In genomic region chr12:119780786-119781434, GRCh38 we compare ENCODE assay signal across 8 cellular contexts.
DNase-seq lines count a peak whose midpoint lies in the region; ATAC-seq, FAIRE-seq and TF ChIP-seq lines count a peak whose summit lies in the region.

No MANE protein-coding gene starts in this region.

- 46% methylated on average over 8 of the region's 8 CpGs for WGBS in HepG2 (ENCODE audit: low lambda C conversion rate)

- ATAC-seq in HepG2, result peak; percentile 46; the same call in 2 of the 3 replicates
- no peak for ATAC-seq in GM21529 (IDR thresholded peaks at IDR 0.05; ENCODE audit: unreplicated experiment)
- ATAC-seq in HG02852 (IDR thresholded peaks at IDR 0.05; ENCODE audit: unreplicated experiment), result no peak

- TF ChIP-seq EP300 in HepG2 (IDR thresholded peaks at IDR 0.05; ENCODE audit: low read depth in 2 of 2, low read length in 2 of 2), result no peak
- TF ChIP-seq EP300 in HepG2 (CRISPR knock-in tag; IDR thresholded peaks at IDR 0.05; ENCODE audit: borderline replicate concordance), result no peak

- no peak overlapping the region for H3K9ac ChIP-seq in Loucy (ENCODE audit: low read depth, low read length, poor library complexity, severe bottlenecking)
- H3K9ac ChIP-seq in HepG2 (ENCODE audit: insufficient read depth, low read depth, low read length), result no peak overlapping the region

- CTCF ChIA-PET in HepG2 (lab: Yijun Ruan, JAX; ENCODE audit: low intra/inter-chr PET ratio, low total read pairs), result interaction anchor here (1.1 to 2.4 kb wide), 2 partner anchors 86 to 122 kb away, joined by 7 to 10 read pairs; no protein-coding TSS in a partner anchor

- peak; percentile 73 for FAIRE-seq in HepG2 (lab: Jason Lieb, UNC)

- peak; percentile 35; the same call in 1 of the 2 replicates for TF ChIP-seq RAD21 in HepG2 (CRISPR knock-in tag; IDR thresholded peaks at IDR 0.05)

- in situ Hi-C loops in brain microvascular endothelial cell (cut with HindIII; ENCODE audit: low pct_ligation_motif_present, low sequenced_read_pairs), result no loop called here
- in situ Hi-C loops in HepG2 (cut with HindIII; ENCODE audit: extremely low pct_ligation_motif_present, low pct_unique_long_range_greater_than_20kb), result no loop called here

- H3F3A ChIP-seq in Loucy (ENCODE audit: low read depth), result no peaks in the 10 kb centered on the region

- no peak for TF ChIP-seq POLR2A in HepG2 (IDR thresholded peaks at IDR 0.05; ENCODE audit: insufficient read depth in 1 of 2, low read depth in 2 of 2, low read length in 2 of 2)

- H3K4me2 ChIP-seq in Loucy (ENCODE audit: low read depth, low read length, poor library complexity, severe bottlenecking), result no peak overlapping the region
- H3K4me2 ChIP-seq in HepG2 (ENCODE audit: low read depth, low read length), result no peak overlapping the region

- no TSS peak for BruUV-seq in HepG2 (replicated peaks; lab: Mats Ljungman, UMichigan)

- POLR2A ChIA-PET in HepG2 (lab: Yijun Ruan, JAX), result no interaction called here

- H3K4me3 ChIP-seq in Loucy (ENCODE audit: low read length, poor library complexity, severe bottlenecking) (no peak overlapping the region), brain microvascular endothelial cell (ENCODE audit: low read depth, low read length) (no peak overlapping the region), HepG2 (replicated peaks in 1 of 3; ENCODE audit: insufficient read depth in 1 of 3, low read depth in 2 of 3, low read length in 3 of 3) (no peak overlapping the region)

- no peaks in the 10 kb centered on the region for H3K27me3 ChIP-seq in Loucy (ENCODE audit: insufficient read depth, low read length, poor library complexity, severe bottlenecking)
- H3K27me3 ChIP-seq in brain microvascular endothelial cell (replicated peaks), result no peaks in the 10 kb centered on the region
- H3K27me3 ChIP-seq in HepG2 (ENCODE audit: control insufficient read depth in 1 of 2, insufficient read depth in 2 of 2, low read length in 2 of 2), result no peaks in the 10 kb centered on the region

- peaks cover 87% of the 10 kb centered on the region for H3K36me3 ChIP-seq in Loucy (ENCODE audit: insufficient read depth, low read length)
- H3K36me3 ChIP-seq in brain microvascular endothelial cell (replicated peaks), result no peaks in the 10 kb centered on the region
- peaks cover 3 to 32% of the 10 kb centered on the region in 2 experiments; a peak in 4 of 5 replicates for H3K36me3 ChIP-seq in HepG2 (replicated peaks in 1 of 2; ENCODE audit: control insufficient read depth in 1 of 2, insufficient read depth in 2 of 2, low read length in 2 of 2)

- DNase-seq in ELF-1 (ENCODE audit: low read depth, low spot score) (peak; percentile 18), brain microvascular endothelial cell (peak; percentile 33), HepG2 (ENCODE audit: low spot score) (peak; percentile 37), T-helper 1 cell (no peak)
- DNase-seq in activated naive CD4-positive, alpha-beta T cell treated with Interleukin-2 at 50 U/mL for 16 hours, result no peak

- H2AFZ ChIP-seq in Loucy (ENCODE audit: low read length) (no peak overlapping the region), HepG2 (ENCODE audit: low read length) (no peak overlapping the region)

- H3K9me2 ChIP-seq in Loucy (replicated peaks; ENCODE audit: low read depth, low read length), result no peaks in the 10 kb centered on the region

- no peaks in the 10 kb centered on the region for H3K79me2 ChIP-seq in Loucy (ENCODE audit: insufficient read depth, low read length)
- H3K79me2 ChIP-seq in HepG2 (ENCODE audit: insufficient read depth, low read length), result no peaks in the 10 kb centered on the region

- H3K9me3 ChIP-seq in Loucy (ENCODE audit: insufficient read depth, low read depth, low read length) (no peaks in the 10 kb centered on the region), HepG2 (ENCODE audit: low read length) (no peaks in the 10 kb centered on the region)

- H4K20me1 ChIP-seq in Loucy (ENCODE audit: insufficient read depth, low read length, poor library complexity, severe bottlenecking) (no peaks in the 10 kb centered on the region), HepG2 (ENCODE audit: insufficient read depth, low read length) (no peaks in the 10 kb centered on the region)

- intact Hi-C loops in HepG2 (cut with micrococcal nuclease; ENCODE audit: unreplicated experiment), result loop anchor here (10.0 kb wide), 1 partner anchor 86 kb away; no protein-coding TSS in a partner anchor

- TF ChIP-seq CTCF in Loucy (conservative IDR thresholded peaks at IDR 0.05; ENCODE audit: low read length) (peak; percentile 68), brain microvascular endothelial cell (IDR thresholded peaks at IDR 0.05; ENCODE audit: low read depth, low read length, missing control alignments) (peak; percentile 91), HepG2 (CRISPR knock-in tag; IDR thresholded peaks at IDR 0.05) (peak; percentile 77)

- no peak overlapping the region for H3K27ac ChIP-seq in brain microvascular endothelial cell
- H3K27ac ChIP-seq in HepG2 (ENCODE audit: extremely low read length, insufficient read depth, low read length), result no peak overlapping the region

- no peaks in the 10 kb centered on the region for H3K4me1 ChIP-seq in Loucy (ENCODE audit: insufficient read depth, low read length, poor library complexity, severe bottlenecking)
- H3K4me1 ChIP-seq in HepG2 (ENCODE audit: insufficient read depth, low read length), result no peaks in the 10 kb centered on the region

TF ChIP-seq in HepG2, 621 proteins besides CTCF, POLR2A, EP300 and RAD21:
- peak; percentile 82 for TF ChIP-seq SMC3 (IDR thresholded peaks at IDR 0.05; ENCODE audit: low read length)
- no peak for TF ChIP-seq ZNF549 (CRISPR knock-in tag; IDR thresholded peaks at IDR 0.05)
- TF ChIP-seq FOSL2 (CRISPR knock-in tag; IDR thresholded peaks at IDR 0.05), result peak; percentile 14; the same call in 1 of the 2 replicates
- TF ChIP-seq STAG1 (CRISPR knock-in tag; IDR thresholded peaks at IDR 0.05), result peak; percentile 62
- TF ChIP-seq SMAD3 (CRISPR knock-in tag; IDR thresholded peaks at IDR 0.05), result no peak
- TF ChIP-seq TP53 (CRISPR knock-in tag; conservative IDR thresholded peaks at IDR 0.05), result no peak
- TF ChIP-seq MTERF4 (CRISPR knock-in tag; IDR thresholded peaks at IDR 0.05), result no peak
- TF ChIP-seq TEAD3 (CRISPR knock-in tag; optimal IDR thresholded peaks at IDR 0.05; ENCODE audit: borderline replicate concordance), result peak; percentile 32
- TF ChIP-seq GATAD2A (CRISPR knock-in tag; IDR thresholded peaks at IDR 0.05), result 0 out of 2 replicates have a peak, but pooled peaks have one; percentile 24
- TF ChIP-seq DNMT1 (CRISPR knock-in tag; IDR thresholded peaks at IDR 0.05), result no peak
- no peak for TF ChIP-seq DNMT3B (CRISPR knock-in tag; conservative IDR thresholded peaks at IDR 0.05)
- TF ChIP-seq MIXL1 (CRISPR knock-in tag; IDR thresholded peaks at IDR 0.05), result 0 out of 2 replicates have a peak, but pooled peaks have one; percentile 24
- no peak for TF ChIP-seq ZNF501 (CRISPR knock-in tag; IDR thresholded peaks at IDR 0.05)
- no peak for TF ChIP-seq ZNF296 (CRISPR knock-in tag; conservative IDR thresholded peaks at IDR 0.05)
TF ChIP-seq in HepG2: peak in this region for 6.

Comparison
In these comparisons a context has a peak if more than half of its experiments do, and no peak if none do; other contexts are left out.
1. DNase-seq: peak in ELF-1 (single experiment), brain microvascular endothelial cell (single experiment) and HepG2 (single experiment); none in T-helper 1 cell (0 of 5) and activated naive CD4-positive, alpha-beta T cell treated with Interleukin-2 at 50 U/mL for 16 hours (single experiment).
2. Peak in every context shown above with its lines, with median percentiles within 50 percentile points of each other: CTCF ChIP-seq.